Comparison of ENCODE assay signal across 1 cellular context in genomic region chr17:67386965-67387551, GRCh38.
TF ChIP-seq lines count a peak whose summit lies in the region.

No MANE protein-coding gene starts in this region.

TF ChIP-seq in GM12891, 5 proteins besides CTCF, POLR2A, EP300 and RAD21 (continued from another document):
- TF ChIP-seq SPI1 (IDR thresholded peaks at IDR 0.05; ENCODE audit: low read depth, low read length) (no peak), POU2F2 (IDR thresholded peaks at IDR 0.05; ENCODE audit: low read depth, low read length) (no peak), TAF1 (IDR thresholded peaks at IDR 0.05; ENCODE audit: low read depth, low read length) (no peak)
